Comparison of ENCODE assay signal across 8 cellular contexts in genomic region chr2:16617282-16618266, GRCh38. TPM values are rescaled to one million over a fixed set of nuclear protein-coding genes. Genes with fewer than 3 reads are reported as not detected.
DNase-seq lines count a peak whose midpoint lies in the region; ATAC-seq and TF ChIP-seq lines count a peak whose summit lies in the region.

No MANE protein-coding gene starts in this region.

- no peak for ATAC-seq in activated naive CD8-positive, alpha-beta T cell treated with anti-CD3 and anti-CD28 coated beads, Interleukin-2, amount 50 U/mL, for 24 hours

- H3K36me3 Mint-ChIP-seq in dendritic cell treated with granulocyte-macrophage colony-stimulating factor and Interleukin-4, amounts not matched to agents 40 ng/mL and 50 ng/mL, for 4 days (ENCODE audit: low read depth), result peaks cover 80% of the 10 kb centered on the region
- H3K36me3 Mint-ChIP-seq in activated naive CD8-positive, alpha-beta T cell treated with anti-CD3 and anti-CD28 coated beads, Interleukin-2, amount 50 U/mL, for 24 hours (ENCODE audit: low read depth), result no peaks in the 10 kb centered on the region

- H3K27me3 Mint-ChIP-seq in dendritic cell treated with granulocyte-macrophage colony-stimulating factor and Interleukin-4, amounts not matched to agents 40 ng/mL and 50 ng/mL, for 4 days, result no peaks in the 10 kb centered on the region
- peaks cover 4% of the 10 kb centered on the region for H3K27me3 Mint-ChIP-seq in activated naive CD8-positive, alpha-beta T cell treated with anti-CD3 and anti-CD28 coated beads, Interleukin-2, amount 50 U/mL, for 24 hours

- peaks cover 81% of the 10 kb centered on the region for H3K4me1 Mint-ChIP-seq in dendritic cell treated with granulocyte-macrophage colony-stimulating factor and Interleukin-4, amounts not matched to agents 40 ng/mL and 50 ng/mL, for 4 days (ENCODE audit: low read depth)
- H3K4me1 Mint-ChIP-seq in activated naive CD8-positive, alpha-beta T cell treated with anti-CD3 and anti-CD28 coated beads, Interleukin-2, amount 50 U/mL, for 24 hours, result peaks cover 6% of the 10 kb centered on the region

- H3K4me3 ChIP-seq in BJ (ENCODE audit: low read depth, low read length) (no peak overlapping the region), sigmoid colon (no peak overlapping the region)

- H3K27ac Mint-ChIP-seq in dendritic cell treated with granulocyte-macrophage colony-stimulating factor and Interleukin-4, amounts not matched to agents 40 ng/mL and 50 ng/mL, for 4 days, result peak overlapping the region; percentile 89
- H3K27ac Mint-ChIP-seq in activated naive CD8-positive, alpha-beta T cell treated with anti-CD3 and anti-CD28 coated beads, Interleukin-2, amount 50 U/mL, for 24 hours, result no peak overlapping the region

- DNase-seq in BJ (ENCODE audit: low read depth), result no peak
- peak; percentile 69 for DNase-seq in MV-4-11 (lab: John Stamatoyannopoulos, UW)
- peak; percentile 42 for DNase-seq in middle frontal gyrus (ENCODE audit: extremely low spot score, low spot score)
- no peak for DNase-seq in activated T-cell treated with anti-CD3 and anti-CD28 coated beads, Interleukin-2, amount 50 U/mL, for 48 hours
- no peak for DNase-seq in activated naive CD8-positive, alpha-beta T cell treated with anti-CD3 and anti-CD28 coated beads, Interleukin-2, amount 50 U/mL, for 24 hours
- no peak for DNase-seq in COLO668 (lab: John Stamatoyannopoulos, UW; ENCODE audit: unreplicated experiment)
- no peak for DNase-seq in sigmoid colon

- no peak for TF ChIP-seq POLR2A in sigmoid colon (IDR thresholded peaks at IDR 0.05)

- no peak for TF ChIP-seq EP300 in sigmoid colon (IDR thresholded peaks at IDR 0.05)

- no peak overlapping the region for H3K4me3 Mint-ChIP-seq in dendritic cell treated with granulocyte-macrophage colony-stimulating factor and Interleukin-4, amounts not matched to agents 40 ng/mL and 50 ng/mL, for 4 days
- H3K4me3 Mint-ChIP-seq in activated naive CD8-positive, alpha-beta T cell treated with anti-CD3 and anti-CD28 coated beads, Interleukin-2, amount 50 U/mL, for 24 hours, result no peak overlapping the region

- peaks cover 0 to 21% (median 12%) of the 10 kb centered on the region in 4 donors for H3K4me1 ChIP-seq in sigmoid colon

- peak; percentile 27; the same call in 1 of the 2 replicates for TF ChIP-seq CTCF in BJ (IDR thresholded peaks at IDR 0.05; ENCODE audit: insufficient read depth, low read depth, low read length)
- peak in 1 of 4 experiments; percentile 28 for TF ChIP-seq CTCF in sigmoid colon (IDR thresholded peaks at IDR 0.05)

- POLR2A ChIA-PET in BJ (lab: Charles Lee), result no interaction called here

- 74 to 80% methylated on average over 8 of the region's 8 CpGs for whole genome bisulfite sequencing in sigmoid colon, 2 donors

- H3K27me3 ChIP-seq in BJ (ENCODE audit: control insufficient read depth, insufficient read depth, low read length) (no peaks in the 10 kb centered on the region), sigmoid colon (no peaks in the 10 kb centered on the region)

- peak overlapping the region in 2 of 4 donors; percentile 33 to 39 for H3K27ac ChIP-seq in sigmoid colon

- H3K9me3 Mint-ChIP-seq in dendritic cell treated with granulocyte-macrophage colony-stimulating factor and Interleukin-4, amounts not matched to agents 40 ng/mL and 50 ng/mL, for 4 days, result peaks cover 8% of the 10 kb centered on the region
- H3K9me3 Mint-ChIP-seq in activated naive CD8-positive, alpha-beta T cell treated with anti-CD3 and anti-CD28 coated beads, Interleukin-2, amount 50 U/mL, for 24 hours, result no peaks in the 10 kb centered on the region

- CTCF ChIA-PET in BJ (lab: Yijun Ruan, JAX), result interaction anchor here (1.1 to 2.6 kb wide), 2 partner anchors 139 to 678 kb away, joined by 3 to 7 read pairs; no protein-coding TSS in a partner anchor

- H3K36me3 ChIP-seq in BJ (ENCODE audit: control insufficient read depth, insufficient read depth, low read length) (no peaks in the 10 kb centered on the region), sigmoid colon (peaks cover 0 to 42% (median 3%) of the 10 kb centered on the region in 4 donors)

- intact Hi-C loops in dendritic cell treated with granulocyte-macrophage colony-stimulating factor and Interleukin-4, amounts not matched to agents 40 ng/mL and 50 ng/mL, for 4 days (cut with micrococcal nuclease), result loop anchor here (5.0 to 10.0 kb wide), 2 partner anchors 35 to 107 kb away; no protein-coding TSS in a partner anchor
- intact Hi-C loops in sigmoid colon (cut with DNase I), result no loop called here

- no peaks in the 10 kb centered on the region for H3K9me3 ChIP-seq in sigmoid colon

RNA-seq across cellular contexts. Expression of gene CYRIA, which starts 48.1 kb away (rescaled TPM):
- polyA plus RNA-seq in BJ (2011; rRNA removed), result not detected in 2 replicates
- not detected in 2 replicates for polyA minus RNA-seq in BJ (2011; rRNA and poly(A)+ RNA removed)
- 10 to 100 TPM in 3 of 4 donors, 1 to 10 TPM in 1; 9.0 to 15.3 (median 12.5) TPM for total RNA-seq in sigmoid colon
- 1 to 10 TPM in 2 of 3 donors, under 1 TPM in 1; 0.92 to 5.0 (median 3.0) TPM for polyA plus RNA-seq in sigmoid colon

Comparison
In these comparisons a context has a peak if more than half of its experiments do, and no peak if none do; other contexts are left out.
1. DNase-seq: peak in MV-4-11 (single experiment) and middle frontal gyrus (single experiment); none in BJ (single experiment), activated T-cell treated with anti-CD3 and anti-CD28 coated beads, Interleukin-2, amount 50 U/mL, for 48 hours (0 of 2), activated naive CD8-positive, alpha-beta T cell treated with anti-CD3 and anti-CD28 coated beads, Interleukin-2, amount 50 U/mL, for 24 hours (single experiment), COLO668 (single experiment) and sigmoid colon (single experiment).